Comparison of ENCODE assay signal across 12 cellular contexts in the genomic region with DNA sequence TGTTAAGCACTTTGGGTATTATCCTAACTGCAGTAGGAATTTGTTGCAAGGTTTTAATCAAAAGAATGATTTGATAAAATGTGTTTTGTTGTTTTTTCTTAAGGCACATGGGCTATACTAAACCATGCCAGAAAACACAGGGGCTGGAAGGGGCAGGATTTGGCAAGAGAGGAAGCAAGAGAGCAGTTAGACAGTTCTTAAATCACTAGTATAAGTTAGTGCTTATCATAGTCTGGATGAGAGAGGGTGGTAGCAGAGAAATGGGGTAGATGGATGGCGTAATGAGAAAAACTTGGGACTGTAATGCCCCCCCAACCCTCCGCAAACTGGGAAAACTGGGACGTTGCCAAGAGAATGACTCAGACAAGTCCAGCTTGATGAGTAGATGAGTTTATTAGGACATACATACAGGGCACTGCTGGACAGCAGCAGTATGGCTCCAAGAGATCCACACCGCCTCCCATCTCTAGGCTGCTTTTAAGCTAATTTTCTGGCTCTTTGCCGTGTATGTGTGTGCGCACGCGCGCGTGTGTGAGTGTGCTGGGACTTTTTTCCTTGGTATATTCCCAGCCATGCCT.
DNase-seq lines count a peak whose midpoint lies in the region; ATAC-seq and TF ChIP-seq lines count a peak whose summit lies in the region.
"Had no signal": no experiment of that assay in that cellular context is flagged by ENCODE, and none has a peak within 500 bp of the region (broad histone marks: within the 10 kb centered on the region; RNA-seq: fewer than 3 reads in every experiment).

No MANE protein-coding gene starts in this region.

- whole genome bisulfite sequencing in lung, 2 donors = 82 to 86% methylated on average over 10 of the region's 10 CpGs

- no peak overlapping the region for H3K4me3 Mint-ChIP-seq in endothelial cell (ENCODE audit: unreplicated experiment)
- H3K4me3 Mint-ChIP-seq: brain had no signal

- no peaks in the 10 kb centered on the region for H3K36me3 Mint-ChIP-seq in endothelial cell (ENCODE audit: low read depth, unreplicated experiment)
- H3K36me3 Mint-ChIP-seq: brain had no signal

- no peak for ATAC-seq in lung (ENCODE audit: insufficient read depth, low FRiP score)

- H3K4me1 Mint-ChIP-seq in endothelial cell (ENCODE audit: unreplicated experiment) = peaks cover 16% of the 10 kb centered on the region
- H3K4me1 Mint-ChIP-seq: brain had no signal

- H3K27me3 ChIP-seq in lung (ENCODE audit: control insufficient read depth, insufficient read depth) = no peaks in the 10 kb centered on the region
- H3K27me3 ChIP-seq: BLaER1 treated with 17β-estradiol and CSF1 and Interleukin-3, amounts not matched to agents 10 nM and 100 nM; spleen had no signal

- TF ChIP-seq CTCF in AG10803 (conservative IDR thresholded peaks at IDR 0.05; ENCODE audit: low read length) (no peak), endothelial cell (IDR thresholded peaks at IDR 0.05; ENCODE audit: unreplicated experiment) (no peak), lung (IDR thresholded peaks at IDR 0.05; ENCODE audit: control extremely low read depth, extremely low read depth) (no peak)

- H3K27me3 Mint-ChIP-seq in endothelial cell (ENCODE audit: unreplicated experiment) = peaks cover 6% of the 10 kb centered on the region
- H3K27me3 Mint-ChIP-seq: brain had no signal

- peak overlapping the region; percentile 28 for H3K27ac Mint-ChIP-seq in endothelial cell (ENCODE audit: unreplicated experiment)

- no peaks in the 10 kb centered on the region for H3K9me3 ChIP-seq in lung (ENCODE audit: control insufficient read depth in 2 of 2, insufficient read depth in 1 of 2, low read length in 1 of 2)
- H3K9me3 ChIP-seq: BLaER1 treated with 17β-estradiol and CSF1 and Interleukin-3, amounts not matched to agents 10 nM and 100 nM; HAP-1; spleen had no signal

- H3K27ac ChIP-seq in lung (ENCODE audit: low read depth in 1 of 2, low read length in 1 of 2) = peak overlapping the region in 1 of 2 donors; percentile 33
- H3K27ac ChIP-seq: BLaER1 treated with 17β-estradiol and CSF1 and Interleukin-3, amounts not matched to agents 10 nM and 100 nM; spleen had no signal

- no peak overlapping the region for H3K4me3 ChIP-seq in AG10803 (ENCODE audit: low read length)
- no peak overlapping the region for H3K4me3 ChIP-seq in lung
- H3K4me3 ChIP-seq: BLaER1 treated with 17β-estradiol and CSF1 and Interleukin-3, amounts not matched to agents 10 nM and 100 nM; HAP-1; spleen had no signal

- no peaks in the 10 kb centered on the region for H3K36me3 ChIP-seq in lung (ENCODE audit: control insufficient read depth in 2 of 2, insufficient read depth in 2 of 2, low read length in 2 of 2)
- H3K36me3 ChIP-seq: BLaER1 treated with 17β-estradiol and CSF1 and Interleukin-3, amounts not matched to agents 10 nM and 100 nM; HAP-1; spleen had no signal

- DNase-seq in AG10803 (ENCODE audit: low read depth) (peak; percentile 43), NCI-H2227 treated with DMSO at 0.1 percent for 48 hours (lab: John Stamatoyannopoulos, UW) (peak; percentile 10), endothelial cell (ENCODE audit: low spot score) (no peak), lung (ENCODE audit: low spot score) (peak; percentile 39), NCI-H2171 (lab: John Stamatoyannopoulos, UW) (no peak), HuH-7.5 (ENCODE audit: low spot score) (no peak), NCI-H1105 treated with DMSO at 0.1 percent for 48 hours (lab: John Stamatoyannopoulos, UW) (no peak)
- no peak for DNase-seq in stimulated activated naive CD4-positive, alpha-beta T cell treated with Interleukin-2 at 50 U/mL for 16 hours (lab: John Stamatoyannopoulos, UW)
- DNase-seq: spleen had no signal

- no peaks in the 10 kb centered on the region for H3K9me3 Mint-ChIP-seq in endothelial cell (ENCODE audit: unreplicated experiment)
- H3K9me3 Mint-ChIP-seq: brain had no signal

- peaks cover 1 to 16% of the 10 kb centered on the region in 2 donors for H3K4me1 ChIP-seq in lung (ENCODE audit: control insufficient read depth in 2 of 2, insufficient read depth in 2 of 2, low read length in 2 of 2)
- H3K4me1 ChIP-seq: HAP-1 had no signal

Comparison
In these comparisons a context has a peak if more than half of its experiments do, and no peak if none do; other contexts are left out.
1. DNase-seq: peak in AG10803 (single experiment), NCI-H2227 treated with DMSO at 0.1 percent for 48 hours (single experiment) and lung (single experiment); none in endothelial cell (single experiment), NCI-H2171 (single experiment), stimulated activated naive CD4-positive, alpha-beta T cell treated with Interleukin-2 at 50 U/mL for 16 hours (single experiment), HuH-7.5 (single experiment) and NCI-H1105 treated with DMSO at 0.1 percent for 48 hours (single experiment).